Comparison of ENCODE assay signal across 2 cellular contexts in the genomic region with DNA sequence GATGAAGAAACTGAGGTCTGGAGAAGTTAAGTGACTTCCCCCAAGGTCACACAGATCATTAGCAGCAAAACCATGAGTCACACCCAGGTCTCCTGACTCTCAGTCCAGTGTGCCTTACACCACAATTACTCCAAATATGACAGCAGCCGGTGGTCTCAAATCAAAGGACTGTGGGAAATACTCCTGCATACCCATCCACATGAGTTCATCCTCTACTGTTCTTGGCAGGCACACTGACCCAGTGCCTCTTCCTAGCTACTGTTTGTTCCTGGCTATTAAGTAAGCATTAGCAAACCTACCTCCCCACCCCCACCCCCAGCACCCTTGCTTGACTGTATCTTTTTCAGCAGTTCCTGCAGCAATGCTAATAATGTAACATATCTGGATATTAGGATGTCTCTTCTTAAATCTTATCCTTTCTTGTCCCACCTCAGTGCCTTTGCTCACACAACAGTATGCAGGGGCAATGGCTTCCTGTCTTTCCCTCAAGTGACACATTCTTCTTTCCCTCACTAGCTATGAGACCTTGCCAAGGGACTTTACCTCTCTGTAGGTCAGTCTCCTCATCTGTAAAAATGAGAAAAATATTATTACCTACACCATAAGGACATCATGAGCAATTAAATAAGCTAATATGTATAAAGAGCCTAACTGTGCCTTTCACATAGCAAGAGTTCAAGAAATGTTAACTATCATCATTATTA.
TF ChIP-seq lines count a peak whose summit lies in the region.

No MANE protein-coding gene starts in this region.

TF ChIP-seq in SK-N-SH, 30 proteins besides CTCF, POLR2A, EP300 and RAD21 (continued from another document):
- TF ChIP-seq, protein P1, sequence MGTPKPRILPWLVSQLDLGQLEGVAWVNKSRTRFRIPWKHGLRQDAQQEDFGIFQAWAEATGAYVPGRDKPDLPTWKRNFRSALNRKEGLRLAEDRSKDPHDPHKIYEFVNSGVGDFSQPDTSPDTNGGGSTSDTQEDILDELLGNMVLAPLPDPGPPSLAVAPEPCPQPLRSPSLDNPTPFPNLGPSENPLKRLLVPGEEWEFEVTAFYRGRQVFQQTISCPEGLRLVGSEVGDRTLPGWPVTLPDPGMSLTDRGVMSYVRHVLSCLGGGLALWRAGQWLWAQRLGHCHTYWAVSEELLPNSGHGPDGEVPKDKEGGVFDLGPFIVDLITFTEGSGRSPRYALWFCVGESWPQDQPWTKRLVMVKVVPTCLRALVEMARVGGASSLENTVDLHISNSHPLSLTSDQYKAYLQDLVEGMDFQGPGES (IDR thresholded peaks at IDR 0.05; ENCODE audit: low read depth, low read length) = no peak
- no peak for TF ChIP-seq TEAD4 (IDR thresholded peaks at IDR 0.05; ENCODE audit: borderline replicate concordance, insufficient read depth)

TF ChIP-seq in SK-N-SH treated with all-trans-retinoic acid at 6 μM for 48 hours, 23 proteins besides CTCF, POLR2A, EP300 and RAD21 (continued from another document):
- TF ChIP-seq, protein P2, sequence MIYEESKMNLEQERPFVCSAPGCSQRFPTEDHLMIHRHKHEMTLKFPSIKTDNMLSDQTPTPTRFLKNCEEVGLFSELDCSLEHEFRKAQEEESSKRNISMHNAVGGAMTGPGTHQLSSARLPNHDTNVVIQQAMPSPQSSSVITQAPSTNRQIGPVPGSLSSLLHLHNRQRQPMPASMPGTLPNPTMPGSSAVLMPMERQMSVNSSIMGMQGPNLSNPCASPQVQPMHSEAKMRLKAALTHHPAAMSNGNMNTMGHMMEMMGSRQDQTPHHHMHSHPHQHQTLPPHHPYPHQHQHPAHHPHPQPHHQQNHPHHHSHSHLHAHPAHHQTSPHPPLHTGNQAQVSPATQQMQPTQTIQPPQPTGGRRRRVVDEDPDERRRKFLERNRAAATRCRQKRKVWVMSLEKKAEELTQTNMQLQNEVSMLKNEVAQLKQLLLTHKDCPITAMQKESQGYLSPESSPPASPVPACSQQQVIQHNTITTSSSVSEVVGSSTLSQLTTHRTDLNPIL (CRISPR knock-in tag; IDR thresholded peaks at IDR 0.05; ENCODE audit: low read depth) = no peak
- no peak for TF ChIP-seq ARNTL (CRISPR knock-in tag; IDR thresholded peaks at IDR 0.05; ENCODE audit: borderline replicate concordance, low read depth)
TF ChIP-seq in SK-N-SH treated with all-trans-retinoic acid at 6 μM for 48 hours: peak in this region for 0.
